16 cellular contexts compared by ENCODE assay signal in genomic region chr10:112872728-112873127, GRCh38.
DNase-seq lines count a peak whose midpoint lies in the region; ATAC-seq and TF ChIP-seq lines count a peak whose summit lies in the region.
"Had no signal": no experiment of that assay in that cellular context is flagged by ENCODE, and none has a peak within 500 bp of the region (broad histone marks: within the 10 kb centered on the region; RNA-seq: fewer than 3 reads in every experiment).

No MANE protein-coding gene starts in this region.

- ATAC-seq in right lobe of liver (no peak), HG03432 (IDR thresholded peaks at IDR 0.05; ENCODE audit: unreplicated experiment) (no peak)
- ATAC-seq: CD8-positive, alpha-beta T cell; effector memory CD8-positive, alpha-beta T cell had no signal

- WGBS in right lobe of liver (ENCODE audit: insufficient coverage, low coverage, low lambda C conversion rate, missing lambda C conversion rate) = 67% methylated on average over 1 of the region's 1 CpG

- TF ChIP-seq CTCF in C4-2B (conservative IDR thresholded peaks at IDR 0.05) (peak; percentile 58), brain microvascular endothelial cell (IDR thresholded peaks at IDR 0.05; ENCODE audit: low read depth, low read length, missing control alignments) (peak; percentile 60), right lobe of liver (IDR thresholded peaks at IDR 0.05) (peak in 3 of 4 donors; percentile 5 to 25 (median 21))

- no peak for TF ChIP-seq POLR2A in right lobe of liver (IDR thresholded peaks at IDR 0.05)

- H3K27ac ChIP-seq in C4-2B (no peak overlapping the region), brain microvascular endothelial cell (no peak overlapping the region), right lobe of liver (no peak overlapping the region)

- in situ Hi-C loops in brain microvascular endothelial cell (cut with HindIII; ENCODE audit: low pct_ligation_motif_present, low sequenced_read_pairs) = no loop called here

- H3K4me1 ChIP-seq in right lobe of liver = no peaks in the 10 kb centered on the region

- H3K36me3 ChIP-seq in brain microvascular endothelial cell (replicated peaks) (no peaks in the 10 kb centered on the region), right lobe of liver (no peaks in the 10 kb centered on the region)

- intact Hi-C loops in right lobe of liver (cut with DNase I) = no loop called here

- peak; percentile 21 for DNase-seq in HT1080 (ENCODE audit: low read depth)
- DNase-seq in brain microvascular endothelial cell = no peak
- DNase-seq in right lobe of liver = no peak
- no peak for DNase-seq in NCI-H774 (lab: John Stamatoyannopoulos, UW)
- DNase-seq in HPDE6-E6E7 (ENCODE audit: extremely low spot score) = no peak
- no peak for DNase-seq in LoVo (ENCODE audit: low spot score)
- DNase-seq: activated CD8-positive, alpha-beta memory T cell treated with anti-CD3 and anti-CD28 coated beads, Interleukin-2, amount 50 U/mL, for 48 hours; CD8-positive, alpha-beta T cell; effector memory CD8-positive, alpha-beta T cell; midbrain; NCI-H82; posterior cingulate gyrus; SIG-M5; stimulated activated naive CD4-positive, alpha-beta T cell treated with Interleukin-2 at 50 U/mL for 16 hours had no signal

- H3K27me3 ChIP-seq in brain microvascular endothelial cell (replicated peaks) = no peaks in the 10 kb centered on the region
- no peaks in the 10 kb centered on the region for H3K27me3 ChIP-seq in right lobe of liver

- H3K9me3 ChIP-seq in right lobe of liver = no peaks in the 10 kb centered on the region

- H3K4me3 ChIP-seq in brain microvascular endothelial cell (ENCODE audit: low read depth, low read length) = no peak overlapping the region
- H3K4me3 ChIP-seq in right lobe of liver = no peak overlapping the region
